In the genomic region with DNA sequence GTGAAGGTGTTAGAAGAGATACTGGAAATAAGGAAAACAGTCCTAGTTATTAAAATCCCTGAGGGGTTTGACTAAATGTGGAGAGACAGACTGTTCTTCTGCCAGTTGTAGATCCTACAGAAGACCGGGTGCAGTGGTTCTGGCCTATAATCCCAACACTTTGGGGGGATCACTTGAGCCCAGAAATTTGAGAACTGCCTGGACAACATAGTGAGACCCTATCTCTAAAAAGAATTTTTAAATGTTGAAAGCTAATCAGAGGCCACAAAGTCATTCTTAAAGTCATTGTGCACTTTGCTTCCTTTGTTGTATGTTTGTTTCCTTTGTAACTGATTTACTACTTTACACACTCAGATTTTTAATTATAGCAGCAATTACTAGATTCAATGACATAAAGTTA, we compare ENCODE assay signal across 16 cellular contexts.
"Had no signal": no experiment of that assay in that cellular context is flagged by ENCODE, and none has a peak within 500 bp of the region (broad histone marks: within the 10 kb centered on the region; RNA-seq: fewer than 3 reads in every experiment).

No MANE protein-coding gene starts in this region.

- H3K9me3 Mint-ChIP-seq: central memory CD8-positive, alpha-beta T cell; natural killer cell treated with Interleukin-12 subunit alpha and Interleukin-12 subunit beta and Interleukin-15 and Interleukin-18, amount 100 ng/mL, for 72 hours had no signal

- H3K27me3 ChIP-seq: suprapubic skin, tibial artery, upper lobe of right lung had no signal

- H3K4me3 Mint-ChIP-seq: activated CD4-positive, alpha-beta T cell treated with anti-CD3 and anti-CD28 coated beads for 36 hours; activated CD8-positive, alpha-beta memory T cell treated with anti-CD3 and anti-CD28 coated beads, Interleukin-2, amount 10 ng/mL, durations not matched to agents 7 days and 5 days; activated CD8-positive, alpha-beta T cell treated with anti-CD3 and anti-CD28 coated beads, Interleukin-2, amount 10 ng/mL, durations not matched to agents 7 days and 5 days; activated naive CD8-positive, alpha-beta T cell; central memory CD8-positive, alpha-beta T cell; natural killer cell treated with Interleukin-12 subunit alpha and Interleukin-12 subunit beta and Interleukin-15 and Interleukin-18, amount 100 ng/mL, for 72 hours had no signal

- H3K27ac Mint-ChIP-seq: activated CD4-positive, alpha-beta T cell treated with anti-CD3 and anti-CD28 coated beads for 36 hours; activated CD8-positive, alpha-beta memory T cell treated with anti-CD3 and anti-CD28 coated beads, Interleukin-2, amount 10 ng/mL, durations not matched to agents 7 days and 5 days; activated naive CD8-positive, alpha-beta T cell had no signal

- H3K4me1 ChIP-seq: upper lobe of right lung had no signal

- H3K36me3 Mint-ChIP-seq: activated CD8-positive, alpha-beta memory T cell treated with anti-CD3 and anti-CD28 coated beads, Interleukin-2, amount 10 ng/mL, durations not matched to agents 7 days and 5 days; activated naive CD8-positive, alpha-beta T cell; natural killer cell treated with Interleukin-12 subunit alpha and Interleukin-12 subunit beta and Interleukin-15 and Interleukin-18, amount 100 ng/mL, for 72 hours had no signal

- H3K27me3 Mint-ChIP-seq: activated naive CD8-positive, alpha-beta T cell; natural killer cell treated with Interleukin-12 subunit alpha and Interleukin-12 subunit beta and Interleukin-15 and Interleukin-18, amount 100 ng/mL, for 72 hours had no signal

- FAIRE-seq: bronchial epithelial cell, colon, endometrium, frontal cortex had no signal

- DNase-seq: upper lobe of right lung had no signal

- H3K27ac ChIP-seq: prostate gland, suprapubic skin, tibial artery, upper lobe of right lung had no signal

- H3K4me3 ChIP-seq: mucosa of descending colon, prostate gland, smooth muscle cell, suprapubic skin, tibial artery, upper lobe of right lung had no signal

- H3K36me3 ChIP-seq: prostate gland, suprapubic skin, tibial artery, upper lobe of right lung had no signal

- H3K9me3 ChIP-seq: mucosa of descending colon, prostate gland, suprapubic skin, tibial artery, upper lobe of right lung had no signal
